In the genomic region with DNA sequence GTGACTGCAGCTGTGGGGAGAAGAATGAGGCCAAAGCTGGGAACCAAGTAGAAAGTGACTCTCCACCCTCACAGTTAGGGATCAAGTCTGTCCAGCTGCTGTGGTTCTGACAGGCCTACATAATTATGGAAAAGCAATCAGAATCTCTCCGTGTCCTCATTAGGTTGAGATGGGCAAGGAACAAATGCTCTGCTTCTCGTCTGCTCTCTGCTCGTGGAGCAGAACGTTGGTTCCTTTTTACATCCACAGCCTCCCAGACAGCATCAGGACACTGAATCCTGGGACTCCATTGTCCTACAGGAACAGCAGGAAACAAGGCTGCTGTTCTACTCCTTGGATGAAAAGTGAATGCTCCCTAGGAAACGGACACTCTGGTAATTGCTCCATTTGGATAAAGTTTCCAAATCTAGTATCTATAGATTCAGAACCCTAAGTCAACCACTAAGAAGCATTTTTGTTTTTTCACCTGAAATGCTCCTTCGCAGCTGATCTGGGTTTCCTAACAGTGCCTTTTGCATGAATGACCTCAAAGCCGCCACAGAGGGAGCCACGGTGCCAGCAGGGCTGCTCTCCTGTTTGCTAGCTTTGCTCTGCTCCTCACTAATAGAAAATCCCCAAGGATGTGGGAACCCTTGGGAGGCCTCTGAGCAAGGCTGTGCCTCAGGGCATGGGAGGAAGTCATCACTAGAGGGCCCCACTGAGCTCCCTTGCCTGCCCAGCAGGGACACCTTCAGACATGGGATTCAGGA, we compare ENCODE assay signal across 1 cellular context.
A peak's percentile ranks its signal among the peaks of the same experiment; 100 is the strongest.
TF ChIP-seq lines count a peak whose summit lies in the region.

No MANE protein-coding gene starts in this region.

TF ChIP-seq in HepG2, 621 proteins besides CTCF, POLR2A, EP300 and RAD21 (continued from another document and continues in another):
- TF ChIP-seq, protein P1, sequence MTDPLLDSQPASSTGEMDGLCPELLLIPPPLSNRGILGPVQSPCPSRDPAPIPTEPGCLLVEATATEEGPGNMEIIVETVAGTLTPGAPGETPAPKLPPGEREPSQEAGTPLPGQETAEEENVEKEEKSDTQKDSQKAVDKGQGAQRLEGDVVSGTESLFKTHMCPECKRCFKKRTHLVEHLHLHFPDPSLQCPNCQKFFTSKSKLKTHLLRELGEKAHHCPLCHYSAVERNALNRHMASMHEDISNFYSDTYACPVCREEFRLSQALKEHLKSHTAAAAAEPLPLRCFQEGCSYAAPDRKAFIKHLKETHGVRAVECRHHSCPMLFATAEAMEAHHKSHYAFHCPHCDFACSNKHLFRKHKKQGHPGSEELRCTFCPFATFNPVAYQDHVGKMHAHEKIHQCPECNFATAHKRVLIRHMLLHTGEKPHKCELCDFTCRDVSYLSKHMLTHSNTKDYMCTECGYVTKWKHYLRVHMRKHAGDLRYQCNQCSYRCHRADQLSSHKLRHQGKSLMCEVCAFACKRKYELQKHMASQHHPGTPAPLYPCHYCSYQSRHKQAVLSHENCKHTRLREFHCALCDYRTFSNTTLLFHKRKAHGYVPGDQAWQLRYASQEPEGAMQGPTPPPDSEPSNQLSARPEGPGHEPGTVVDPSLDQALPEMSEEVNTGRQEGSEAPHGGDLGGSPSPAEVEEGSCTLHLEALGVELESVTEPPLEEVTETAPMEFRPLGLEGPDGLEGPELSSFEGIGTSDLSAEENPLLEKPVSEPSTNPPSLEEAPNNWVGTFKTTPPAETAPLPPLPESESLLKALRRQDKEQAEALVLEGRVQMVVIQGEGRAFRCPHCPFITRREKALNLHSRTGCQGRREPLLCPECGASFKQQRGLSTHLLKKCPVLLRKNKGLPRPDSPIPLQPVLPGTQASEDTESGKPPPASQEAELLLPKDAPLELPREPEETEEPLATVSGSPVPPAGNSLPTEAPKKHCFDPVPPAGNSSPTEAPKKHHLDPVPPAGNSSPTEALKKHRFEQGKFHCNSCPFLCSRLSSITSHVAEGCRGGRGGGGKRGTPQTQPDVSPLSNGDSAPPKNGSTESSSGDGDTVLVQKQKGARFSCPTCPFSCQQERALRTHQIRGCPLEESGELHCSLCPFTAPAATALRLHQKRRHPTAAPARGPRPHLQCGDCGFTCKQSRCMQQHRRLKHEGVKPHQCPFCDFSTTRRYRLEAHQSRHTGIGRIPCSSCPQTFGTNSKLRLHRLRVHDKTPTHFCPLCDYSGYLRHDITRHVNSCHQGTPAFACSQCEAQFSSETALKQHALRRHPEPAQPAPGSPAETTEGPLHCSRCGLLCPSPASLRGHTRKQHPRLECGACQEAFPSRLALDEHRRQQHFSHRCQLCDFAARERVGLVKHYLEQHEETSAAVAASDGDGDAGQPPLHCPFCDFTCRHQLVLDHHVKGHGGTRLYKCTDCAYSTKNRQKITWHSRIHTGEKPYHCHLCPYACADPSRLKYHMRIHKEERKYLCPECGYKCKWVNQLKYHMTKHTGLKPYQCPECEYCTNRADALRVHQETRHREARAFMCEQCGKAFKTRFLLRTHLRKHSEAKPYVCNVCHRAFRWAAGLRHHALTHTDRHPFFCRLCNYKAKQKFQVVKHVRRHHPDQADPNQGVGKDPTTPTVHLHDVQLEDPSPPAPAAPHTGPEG (CRISPR knock-in tag; IDR thresholded peaks at IDR 0.05) = no peak
- TF ChIP-seq ZNF816 (CRISPR knock-in tag; IDR thresholded peaks at IDR 0.05; ENCODE audit: borderline replicate concordance) (no peak), ZNF510 (CRISPR knock-in tag; IDR thresholded peaks at IDR 0.05; ENCODE audit: low read depth) (no peak), ZFX (CRISPR knock-in tag; IDR thresholded peaks at IDR 0.05; ENCODE audit: low read depth) (no peak), FOSL1 (CRISPR knock-in tag; IDR thresholded peaks at IDR 0.05; ENCODE audit: borderline replicate concordance) (no peak), RXRB (CRISPR knock-in tag; IDR thresholded peaks at IDR 0.05; ENCODE audit: borderline replicate concordance) (peak; percentile 52), GABPA (IDR thresholded peaks at IDR 0.05; ENCODE audit: low read depth, low read length) (no peak), GABPA (CRISPR knock-in tag; IDR thresholded peaks at IDR 0.05; ENCODE audit: low read depth) (peak; percentile 62; the same call in 1 of the 2 replicates), ZNF776 (CRISPR knock-in tag; IDR thresholded peaks at IDR 0.05) (no peak), STAT5B (CRISPR knock-in tag; IDR thresholded peaks at IDR 0.05) (no peak), CBX5 (CRISPR knock-in tag; IDR thresholded peaks at IDR 0.05; ENCODE audit: borderline replicate concordance) (peak; percentile 55; the same call in 1 of the 2 replicates), ZNF747 (CRISPR knock-in tag; IDR thresholded peaks at IDR 0.05; ENCODE audit: borderline replicate concordance) (no peak), CREM (IDR thresholded peaks at IDR 0.05) (no peak), CREM (CRISPR knock-in tag; IDR thresholded peaks at IDR 0.05) (no peak), ZSCAN21 (CRISPR knock-in tag; IDR thresholded peaks at IDR 0.05; ENCODE audit: borderline replicate concordance) (0 out of 2 replicates have a peak, but pooled peaks have one; percentile 36), RAD51 (IDR thresholded peaks at IDR 0.05; ENCODE audit: borderline replicate concordance) (no peak), RFXAP (CRISPR knock-in tag; IDR thresholded peaks at IDR 0.05; ENCODE audit: borderline replicate concordance) (no peak), ZNF746 (CRISPR knock-in tag; IDR thresholded peaks at IDR 0.05) (no peak), MIXL1 (CRISPR knock-in tag; IDR thresholded peaks at IDR 0.05) (peak; percentile 38; the same call in 1 of the 2 replicates), CCAR2 (optimal IDR thresholded peaks at IDR 0.05; ENCODE audit: low read depth, low read length) (no peak), BHLHE40 (IDR thresholded peaks at IDR 0.05; ENCODE audit: low read length) (0 out of 2 replicates have a peak, but pooled peaks have one; percentile 2), SALL2 (CRISPR knock-in tag; IDR thresholded peaks at IDR 0.05) (no peak), ZBTB21 (CRISPR knock-in tag; IDR thresholded peaks at IDR 0.05) (no peak), CBX1 (IDR thresholded peaks at IDR 0.05; ENCODE audit: low read depth) (peak; percentile 67), PRPF4 (IDR thresholded peaks at IDR 0.05; ENCODE audit: low read depth, low read length, poor library complexity, severe bottlenecking) (no peak), ZNF253 (CRISPR knock-in tag; IDR thresholded peaks at IDR 0.05; ENCODE audit: borderline replicate concordance) (no peak), ONECUT2 (CRISPR knock-in tag; IDR thresholded peaks at IDR 0.05) (no peak), ZNF724P (CRISPR knock-in tag; IDR thresholded peaks at IDR 0.05; ENCODE audit: borderline replicate concordance) (peak; percentile 3; the same call in 1 of the 2 replicates), NFE2L1 (CRISPR knock-in tag; IDR thresholded peaks at IDR 0.05; ENCODE audit: borderline replicate concordance) (no peak), ATAD3A (CRISPR knock-in tag; IDR thresholded peaks at IDR 0.05) (no peak), MEF2D (CRISPR knock-in tag; IDR thresholded peaks at IDR 0.05) (0 out of 2 replicates have a peak, but pooled peaks have one; percentile 18), PHF20 (CRISPR knock-in tag; IDR thresholded peaks at IDR 0.05) (0 out of 2 replicates have a peak, but pooled peaks have one; percentile 46), HOXA9 (CRISPR knock-in tag; IDR thresholded peaks at IDR 0.05; ENCODE audit: borderline replicate concordance) (no peak), KDM5B (CRISPR knock-in tag; IDR thresholded peaks at IDR 0.05; ENCODE audit: borderline replicate concordance) (no peak), SP2 (CRISPR knock-in tag; IDR thresholded peaks at IDR 0.05) (no peak), GFI1 (CRISPR knock-in tag; IDR thresholded peaks at IDR 0.05; ENCODE audit: borderline replicate concordance) (no peak; the same call in 1 of the 2 replicates), CHD2 (IDR thresholded peaks at IDR 0.05; ENCODE audit: low read depth, low read length) (no peak), ZFP90 (CRISPR knock-in tag; IDR thresholded peaks at IDR 0.05; ENCODE audit: borderline replicate concordance) (no peak)
- TF ChIP-seq, protein P2, sequence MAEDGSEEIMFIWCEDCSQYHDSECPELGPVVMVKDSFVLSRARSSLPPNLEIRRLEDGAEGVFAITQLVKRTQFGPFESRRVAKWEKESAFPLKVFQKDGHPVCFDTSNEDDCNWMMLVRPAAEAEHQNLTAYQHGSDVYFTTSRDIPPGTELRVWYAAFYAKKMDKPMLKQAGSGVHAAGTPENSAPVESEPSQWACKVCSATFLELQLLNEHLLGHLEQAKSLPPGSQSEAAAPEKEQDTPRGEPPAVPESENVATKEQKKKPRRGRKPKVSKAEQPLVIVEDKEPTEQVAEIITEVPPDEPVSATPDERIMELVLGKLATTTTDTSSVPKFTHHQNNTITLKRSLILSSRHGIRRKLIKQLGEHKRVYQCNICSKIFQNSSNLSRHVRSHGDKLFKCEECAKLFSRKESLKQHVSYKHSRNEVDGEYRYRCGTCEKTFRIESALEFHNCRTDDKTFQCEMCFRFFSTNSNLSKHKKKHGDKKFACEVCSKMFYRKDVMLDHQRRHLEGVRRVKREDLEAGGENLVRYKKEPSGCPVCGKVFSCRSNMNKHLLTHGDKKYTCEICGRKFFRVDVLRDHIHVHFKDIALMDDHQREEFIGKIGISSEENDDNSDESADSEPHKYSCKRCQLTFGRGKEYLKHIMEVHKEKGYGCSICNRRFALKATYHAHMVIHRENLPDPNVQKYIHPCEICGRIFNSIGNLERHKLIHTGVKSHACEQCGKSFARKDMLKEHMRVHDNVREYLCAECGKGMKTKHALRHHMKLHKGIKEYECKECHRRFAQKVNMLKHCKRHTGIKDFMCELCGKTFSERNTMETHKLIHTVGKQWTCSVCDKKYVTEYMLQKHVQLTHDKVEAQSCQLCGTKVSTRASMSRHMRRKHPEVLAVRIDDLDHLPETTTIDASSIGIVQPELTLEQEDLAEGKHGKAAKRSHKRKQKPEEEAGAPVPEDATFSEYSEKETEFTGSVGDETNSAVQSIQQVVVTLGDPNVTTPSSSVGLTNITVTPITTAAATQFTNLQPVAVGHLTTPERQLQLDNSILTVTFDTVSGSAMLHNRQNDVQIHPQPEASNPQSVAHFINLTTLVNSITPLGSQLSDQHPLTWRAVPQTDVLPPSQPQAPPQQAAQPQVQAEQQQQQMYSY (CRISPR knock-in tag; IDR thresholded peaks at IDR 0.05) = no peak
- TF ChIP-seq, protein P3, sequence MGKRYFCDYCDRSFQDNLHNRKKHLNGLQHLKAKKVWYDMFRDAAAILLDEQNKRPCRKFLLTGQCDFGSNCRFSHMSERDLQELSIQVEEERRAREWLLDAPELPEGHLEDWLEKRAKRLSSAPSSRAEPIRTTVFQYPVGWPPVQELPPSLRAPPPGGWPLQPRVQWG (CRISPR knock-in tag; IDR thresholded peaks at IDR 0.05; ENCODE audit: borderline replicate concordance, low read depth) = no peak
- TF ChIP-seq, protein P4, sequence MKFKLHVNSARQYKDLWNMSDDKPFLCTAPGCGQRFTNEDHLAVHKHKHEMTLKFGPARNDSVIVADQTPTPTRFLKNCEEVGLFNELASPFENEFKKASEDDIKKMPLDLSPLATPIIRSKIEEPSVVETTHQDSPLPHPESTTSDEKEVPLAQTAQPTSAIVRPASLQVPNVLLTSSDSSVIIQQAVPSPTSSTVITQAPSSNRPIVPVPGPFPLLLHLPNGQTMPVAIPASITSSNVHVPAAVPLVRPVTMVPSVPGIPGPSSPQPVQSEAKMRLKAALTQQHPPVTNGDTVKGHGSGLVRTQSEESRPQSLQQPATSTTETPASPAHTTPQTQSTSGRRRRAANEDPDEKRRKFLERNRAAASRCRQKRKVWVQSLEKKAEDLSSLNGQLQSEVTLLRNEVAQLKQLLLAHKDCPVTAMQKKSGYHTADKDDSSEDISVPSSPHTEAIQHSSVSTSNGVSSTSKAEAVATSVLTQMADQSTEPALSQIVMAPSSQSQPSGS (CRISPR knock-in tag; IDR thresholded peaks at IDR 0.05) = peak; percentile 37; the same call in 1 of the 2 replicates
- TF ChIP-seq, protein P5, sequence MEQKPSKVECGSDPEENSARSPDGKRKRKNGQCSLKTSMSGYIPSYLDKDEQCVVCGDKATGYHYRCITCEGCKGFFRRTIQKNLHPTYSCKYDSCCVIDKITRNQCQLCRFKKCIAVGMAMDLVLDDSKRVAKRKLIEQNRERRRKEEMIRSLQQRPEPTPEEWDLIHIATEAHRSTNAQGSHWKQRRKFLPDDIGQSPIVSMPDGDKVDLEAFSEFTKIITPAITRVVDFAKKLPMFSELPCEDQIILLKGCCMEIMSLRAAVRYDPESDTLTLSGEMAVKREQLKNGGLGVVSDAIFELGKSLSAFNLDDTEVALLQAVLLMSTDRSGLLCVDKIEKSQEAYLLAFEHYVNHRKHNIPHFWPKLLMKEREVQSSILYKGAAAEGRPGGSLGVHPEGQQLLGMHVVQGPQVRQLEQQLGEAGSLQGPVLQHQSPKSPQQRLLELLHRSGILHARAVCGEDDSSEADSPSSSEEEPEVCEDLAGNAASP (CRISPR knock-in tag; IDR thresholded peaks at IDR 0.05; ENCODE audit: borderline replicate concordance) = 0 out of 2 replicates have a peak, but pooled peaks have one; percentile 53
- TF ChIP-seq, protein P6, sequence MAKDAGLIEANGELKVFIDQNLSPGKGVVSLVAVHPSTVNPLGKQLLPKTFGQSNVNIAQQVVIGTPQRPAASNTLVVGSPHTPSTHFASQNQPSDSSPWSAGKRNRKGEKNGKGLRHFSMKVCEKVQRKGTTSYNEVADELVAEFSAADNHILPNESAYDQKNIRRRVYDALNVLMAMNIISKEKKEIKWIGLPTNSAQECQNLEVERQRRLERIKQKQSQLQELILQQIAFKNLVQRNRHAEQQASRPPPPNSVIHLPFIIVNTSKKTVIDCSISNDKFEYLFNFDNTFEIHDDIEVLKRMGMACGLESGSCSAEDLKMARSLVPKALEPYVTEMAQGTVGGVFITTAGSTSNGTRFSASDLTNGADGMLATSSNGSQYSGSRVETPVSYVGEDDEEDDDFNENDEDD (CRISPR knock-in tag; IDR thresholded peaks at IDR 0.05; ENCODE audit: borderline replicate concordance) = 0 out of 2 replicates have a peak, but pooled peaks have one; percentile 32
- TF ChIP-seq, protein P7, sequence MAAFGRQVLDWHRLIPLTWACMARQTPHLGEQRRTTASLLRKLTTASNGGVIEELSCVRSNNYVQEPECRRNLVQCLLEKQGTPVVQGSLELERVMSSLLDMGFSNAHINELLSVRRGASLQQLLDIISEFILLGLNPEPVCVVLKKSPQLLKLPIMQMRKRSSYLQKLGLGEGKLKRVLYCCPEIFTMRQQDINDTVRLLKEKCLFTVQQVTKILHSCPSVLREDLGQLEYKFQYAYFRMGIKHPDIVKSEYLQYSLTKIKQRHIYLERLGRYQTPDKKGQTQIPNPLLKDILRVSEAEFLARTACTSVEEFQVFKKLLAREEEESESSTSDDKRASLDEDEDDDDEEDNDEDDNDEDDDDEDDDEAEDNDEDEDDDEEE (CRISPR knock-in tag; IDR thresholded peaks at IDR 0.05) = peak; percentile 59; the same call in 1 of the 2 replicates
- TF ChIP-seq, protein P8, sequence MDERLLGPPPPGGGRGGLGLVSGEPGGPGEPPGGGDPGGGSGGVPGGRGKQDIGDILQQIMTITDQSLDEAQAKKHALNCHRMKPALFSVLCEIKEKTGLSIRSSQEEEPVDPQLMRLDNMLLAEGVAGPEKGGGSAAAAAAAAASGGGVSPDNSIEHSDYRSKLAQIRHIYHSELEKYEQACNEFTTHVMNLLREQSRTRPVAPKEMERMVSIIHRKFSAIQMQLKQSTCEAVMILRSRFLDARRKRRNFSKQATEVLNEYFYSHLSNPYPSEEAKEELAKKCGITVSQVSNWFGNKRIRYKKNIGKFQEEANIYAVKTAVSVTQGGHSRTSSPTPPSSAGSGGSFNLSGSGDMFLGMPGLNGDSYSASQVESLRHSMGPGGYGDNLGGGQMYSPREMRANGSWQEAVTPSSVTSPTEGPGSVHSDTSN (CRISPR knock-in tag; IDR thresholded peaks at IDR 0.05) = no peak
